ENCODE assay signal across 30 cellular contexts in the genomic region with DNA sequence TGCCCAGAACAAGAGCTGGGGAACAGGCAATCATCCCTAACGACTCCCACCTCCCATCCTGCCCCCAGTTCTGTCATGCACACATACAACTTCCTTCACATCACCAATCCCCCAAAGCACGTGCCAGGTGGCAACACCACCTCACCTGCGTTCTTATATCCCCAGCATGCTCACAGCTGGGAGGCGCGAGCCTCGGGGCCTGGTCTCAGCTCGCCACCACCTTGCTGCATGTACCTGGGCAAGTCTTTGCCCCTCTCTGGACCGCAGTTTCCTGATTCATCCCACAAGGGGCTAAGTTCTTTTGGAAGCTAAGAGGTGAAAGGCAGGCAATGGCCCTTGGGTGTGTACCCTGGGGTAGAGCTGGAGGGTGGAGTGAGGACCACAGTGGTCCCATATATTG.
"Had no signal": no experiment of that assay in that cellular context is flagged by ENCODE, and none has a peak within 500 bp of the region (broad histone marks: within the 10 kb centered on the region; RNA-seq: fewer than 3 reads in every experiment).

No MANE protein-coding gene starts in this region.

- H3K4me3 ChIP-seq: heart left ventricle, left lung, lower lobe of right lung, pancreas, prostate gland, skin epidermis, stomach, testis, thyroid gland, transverse colon, upper lobe of left lung had no signal

- H3K4me1 ChIP-seq: prostate gland, testis had no signal

- H3K9me3 ChIP-seq: heart left ventricle, left lung, lower lobe of right lung, pancreas, prostate gland, stomach, testis, thyroid gland, transverse colon, upper lobe of left lung had no signal

- H3K27ac ChIP-seq: left lung, lower lobe of right lung, pancreas, testis, thyroid gland had no signal

- H3K36me3 ChIP-seq: heart left ventricle, left lung, lower lobe of right lung, pancreas, prostate gland, stomach, thyroid gland, transverse colon, upper lobe of left lung had no signal

- ATAC-seq: left colon; naive thymus-derived CD4-positive, alpha-beta T cell; natural killer cell treated with Interleukin-12 subunit alpha and Interleukin-12 subunit beta and Interleukin-15 and Interleukin-18, amount 100 ng/mL, for 72 hours; pancreas; stimulated activated naive B cell treated with anti-CD40 and anti-IgM and Interleukin-4, amounts not matched to agents 10 μg/mL and 1 μg/mL and 100 μg/mL, for 72 hours; stimulated activated naive CD8-positive, alpha-beta T cell treated with anti-CD3 and anti-CD28 coated beads, Interleukin-15, Interleukin-2, amounts not matched to agents 100 U/mL and 50 U/mL, for 24 hours had no signal

- H3K27me3 ChIP-seq: left lung, testis, thyroid gland, transverse colon, upper lobe of left lung had no signal

- H3K9me3 Mint-ChIP-seq: immature natural killer cell; mesothelial cell of epicardium; naive thymus-derived CD4-positive, alpha-beta T cell; natural killer cell treated with Interleukin-12 subunit alpha and Interleukin-12 subunit beta and Interleukin-15 and Interleukin-18, amount 100 ng/mL, for 72 hours; neural crest cell; stimulated activated naive B cell treated with anti-CD40 and anti-IgM and Interleukin-4, amounts not matched to agents 10 μg/mL and 1 μg/mL and 100 μg/mL, for 72 hours had no signal

- DNase-seq: heart left ventricle; hypothalamus; immature natural killer cell; kidney; left colon; left lung; lower lobe of right lung; mammary epithelial cell; mesendoderm; naive thymus-derived CD4-positive, alpha-beta T cell; pancreas; retina; right cardiac atrium; stimulated activated CD4-positive, alpha-beta T cell treated with anti-CD3 and anti-CD28 coated beads, Interleukin-12 subunit alpha, Interleukin-12 subunit beta, amount 100 ng/mL, for 4 hours; stimulated activated CD4-positive, alpha-beta T cell treated with anti-CD3 and anti-CD28 coated beads, Interleukin-15, amount 100 ng/mL, for 24 hours; stimulated activated CD4-positive, alpha-beta T cell treated with anti-CD3 and anti-CD28 coated beads, Interleukin-2, amount 100 ng/mL, for 24 hours; stimulated activated CD4-positive, alpha-beta T cell treated with anti-CD3 and anti-CD28 coated beads, Interleukin-4, amount 100 ng/mL, for 1 hour; stimulated activated naive B cell treated with anti-CD40 and anti-IgM and Interleukin-4, amounts not matched to agents 10 μg/mL and 1 μg/mL and 100 μg/mL, for 72 hours; stimulated activated naive CD8-positive, alpha-beta T cell treated with anti-CD3 and anti-CD28 coated beads, Interleukin-15, Interleukin-2, amounts not matched to agents 100 U/mL and 50 U/mL, for 24 hours; stomach; testis; thyroid gland; transverse colon; upper lobe of left lung had no signal

- H3K36me3 Mint-ChIP-seq: immature natural killer cell; mesothelial cell of epicardium; naive thymus-derived CD4-positive, alpha-beta T cell; natural killer cell treated with Interleukin-12 subunit alpha and Interleukin-12 subunit beta and Interleukin-15 and Interleukin-18, amount 100 ng/mL, for 72 hours; stimulated activated naive B cell treated with anti-CD40 and anti-IgM and Interleukin-4, amounts not matched to agents 10 μg/mL and 1 μg/mL and 100 μg/mL, for 72 hours had no signal

- FAIRE-seq: islet of Langerhans, kidney, pancreas had no signal

- H3K4me1 Mint-ChIP-seq: naive thymus-derived CD4-positive, alpha-beta T cell had no signal

- H3K4me3 Mint-ChIP-seq: immature natural killer cell; mesothelial cell of epicardium; natural killer cell treated with Interleukin-12 subunit alpha and Interleukin-12 subunit beta and Interleukin-15 and Interleukin-18, amount 100 ng/mL, for 72 hours; neural crest cell; stimulated activated naive B cell treated with anti-CD40 and anti-IgM and Interleukin-4, amounts not matched to agents 10 μg/mL and 1 μg/mL and 100 μg/mL, for 72 hours had no signal

- H3K27ac Mint-ChIP-seq: immature natural killer cell; naive thymus-derived CD4-positive, alpha-beta T cell; natural killer cell treated with Interleukin-12 subunit alpha and Interleukin-12 subunit beta and Interleukin-15 and Interleukin-18, amount 100 ng/mL, for 72 hours; stimulated activated naive B cell treated with anti-CD40 and anti-IgM and Interleukin-4, amounts not matched to agents 10 μg/mL and 1 μg/mL and 100 μg/mL, for 72 hours had no signal
